Comparison of ENCODE assay signal across 8 cellular contexts in genomic region chr5:147223951-147224791, GRCh38. TPM values are rescaled to one million over a fixed set of nuclear protein-coding genes. Genes with fewer than 3 reads are reported as not detected.
DNase-seq lines count a peak whose midpoint lies in the region; ATAC-seq and TF ChIP-seq lines count a peak whose summit lies in the region.

No MANE protein-coding gene starts in this region.

- intact Hi-C loops in body of pancreas (cut with DNase I), result loop anchor here (10.0 kb wide), 1 partner anchor 171 kb away; no protein-coding TSS in a partner anchor

- 67 to 72% methylated on average over 3 of the region's 3 CpGs for WGBS in body of pancreas, 2 donors

- ATAC-seq in GM19463 (IDR thresholded peaks at IDR 0.05; ENCODE audit: unreplicated experiment), result peak; percentile 75
- ATAC-seq in body of pancreas, result no peak

- DNase-seq in COLO829 (ENCODE audit: low spot score) (peak; percentile 62), NCI-H2196 (lab: John Stamatoyannopoulos, UW; ENCODE audit: unreplicated experiment) (peak; percentile 50), body of pancreas (peak; percentile 33 to 54 (median 46)), kidney glomerular epithelial cell (lab: John Stamatoyannopoulos, UW) (peak; percentile 6), NCI-H1048 (lab: John Stamatoyannopoulos, UW) (no peak), OCI-M2 (lab: John Stamatoyannopoulos, UW; ENCODE audit: unreplicated experiment) (no peak)
- DNase-seq in stimulated activated CD4-positive, alpha-beta T cell treated with anti-CD3 and anti-CD28 coated beads, Interleukin-4, amount 100 ng/mL, for 4 hours, result no peak

- peak; percentile 29 to 76 (median 64) for TF ChIP-seq CTCF in body of pancreas (IDR thresholded peaks at IDR 0.05)

- no peak for TF ChIP-seq POLR2A in body of pancreas (IDR thresholded peaks at IDR 0.05)

- H3K9me3 ChIP-seq in body of pancreas, result no peaks in the 10 kb centered on the region

- H3K4me3 ChIP-seq in body of pancreas, result no peak overlapping the region

- no peaks in the 10 kb centered on the region for H3K4me1 ChIP-seq in body of pancreas

- no peak overlapping the region for H3K27ac ChIP-seq in body of pancreas

- no peaks in the 10 kb centered on the region for H3K36me3 ChIP-seq in body of pancreas (replicated peaks in 1 of 2; ENCODE audit: insufficient read depth in 1 of 2, low read depth in 2 of 2)

- no peaks in the 10 kb centered on the region for H3K27me3 ChIP-seq in body of pancreas

RNA-seq across cellular contexts. Expression of gene STK32A, which starts 10.7 kb away (rescaled TPM):
- 1 to 10 TPM; 6.6 to 9.1 TPM for total RNA-seq in body of pancreas

Comparison
In these comparisons a context has a peak if more than half of its experiments do, and no peak if none do; other contexts are left out.
1. DNase-seq: peak in COLO829 (single experiment), NCI-H2196 (single experiment), body of pancreas (4 of 4) and kidney glomerular epithelial cell (single experiment); none in NCI-H1048 (single experiment), stimulated activated CD4-positive, alpha-beta T cell treated with anti-CD3 and anti-CD28 coated beads, Interleukin-4, amount 100 ng/mL, for 4 hours (0 of 2) and OCI-M2 (single experiment).